In genomic region chr21:41973861-41974751, GRCh38 we compare ENCODE assay signal across 8 cellular contexts. TPM values are rescaled to one million over a fixed set of nuclear protein-coding genes. Genes with fewer than 3 reads are reported as not detected.
DNase-seq lines count a peak whose midpoint lies in the region; ATAC-seq and TF ChIP-seq lines count a peak whose summit lies in the region.

No MANE protein-coding gene starts in this region.

- H3K27ac Mint-ChIP-seq in naive thymus-derived CD4-positive, alpha-beta T cell, result peak overlapping the region; percentile 14 to 83 (median 71)

- H3K4me1 ChIP-seq in naive thymus-derived CD4-positive, alpha-beta T cell (ENCODE audit: control insufficient read depth in 2 of 2, insufficient read depth in 2 of 2, low read length in 2 of 2), result peaks cover 0 to 20% of the 10 kb centered on the region in 2 donors
- H3K4me1 ChIP-seq in GM23248 (ENCODE audit: insufficient read depth), result no peaks in the 10 kb centered on the region

- in situ Hi-C loops in GM23248 (cut with MboI), result no loop called here

- WGBS in GM23248 (ENCODE audit: low coverage in 1 of 2, low lambda C conversion rate in 2 of 2, missing lambda C conversion rate in 2 of 2), 2 experiments, result 89% methylated on average over 14 of the region's 14 CpGs

- no peak overlapping the region for H3K27ac ChIP-seq in naive thymus-derived CD4-positive, alpha-beta T cell (ENCODE audit: low read depth, low read length)
- H3K27ac ChIP-seq in GM23248, result no peak overlapping the region

- H3K4me3 ChIP-seq in GM12865 (ENCODE audit: low read depth, low read length) (no peak overlapping the region; the same call in 1 of the 2 replicates), GM23248 (no peak overlapping the region)
- peak overlapping the region; percentile 28 for H3K4me3 ChIP-seq in naive thymus-derived CD4-positive, alpha-beta T cell (ENCODE audit: low read length)

- intact Hi-C loops in naive thymus-derived CD4-positive, alpha-beta T cell (cut with micrococcal nuclease), result loop anchor here in 1 of 2 donors (1.0 kb wide), 2 partner anchors 88 to 134 kb away; no protein-coding TSS in a partner anchor

- no peaks in the 10 kb centered on the region for H4K20me1 ChIP-seq in GM23248 (ENCODE audit: insufficient read depth)

- no peak overlapping the region for H3K4me2 ChIP-seq in GM23248 (ENCODE audit: unreplicated experiment)

- H3K79me2 ChIP-seq in GM23248 (ENCODE audit: insufficient read depth), result no peaks in the 10 kb centered on the region

- peak overlapping the region; percentile 36 to 75 (median 66) for H3K4me3 Mint-ChIP-seq in naive thymus-derived CD4-positive, alpha-beta T cell

- H2AFZ ChIP-seq in GM23248, result no peak overlapping the region

- peak; percentile 56 for ATAC-seq in naive thymus-derived CD4-positive, alpha-beta T cell
- ATAC-seq in HG02981 (IDR thresholded peaks at IDR 0.05; ENCODE audit: unreplicated experiment), result no peak

- POLR2A ChIA-PET in naive thymus-derived CD4-positive, alpha-beta T cell (lab: Charles Lee), result no interaction called here

- no peak for TF ChIP-seq CTCF in GM12865 (IDR thresholded peaks at IDR 0.05; ENCODE audit: insufficient read depth, low read depth, low read length, missing control alignments)

- H3K9me3 ChIP-seq in naive thymus-derived CD4-positive, alpha-beta T cell (ENCODE audit: control insufficient read depth in 2 of 3, low read length in 3 of 3), result no peaks in the 10 kb centered on the region
- no peaks in the 10 kb centered on the region for H3K9me3 ChIP-seq in GM23248 (ENCODE audit: low read depth)

- peaks cover 0 to 7% (median 2%) of the 10 kb centered on the region in 11 donors for H3K9me3 Mint-ChIP-seq in naive thymus-derived CD4-positive, alpha-beta T cell

- peaks cover 0 to 6% (median 2%) of the 10 kb centered on the region in 5 donors for H3K36me3 Mint-ChIP-seq in naive thymus-derived CD4-positive, alpha-beta T cell

- DNase-seq in GM12865 (ENCODE audit: low read depth), result peak; percentile 77
- peak; percentile 21 to 38 for DNase-seq in NOMO-1 (lab: John Stamatoyannopoulos, UW; ENCODE audit: unreplicated experiment in 2 of 2)
- DNase-seq in central memory CD4-positive, alpha-beta T cell, result peak; percentile 7
- DNase-seq in naive thymus-derived CD4-positive, alpha-beta T cell, result peak in 6 of 9 donors; percentile 11 to 36 (median 26)
- DNase-seq in AML-193 (lab: John Stamatoyannopoulos, UW), result no peak
- no peak for DNase-seq in stimulated activated CD4-positive, alpha-beta T cell treated with anti-CD3 and anti-CD28 coated beads, Interleukin-4, amount 100 ng/mL, for 24 hours
- DNase-seq in GM23248, result no peak

- no peak overlapping the region for H3K9ac ChIP-seq in GM23248

- H3K27me3 ChIP-seq in naive thymus-derived CD4-positive, alpha-beta T cell (ENCODE audit: control insufficient read depth in 2 of 2, insufficient read depth in 2 of 2, low read length in 2 of 2), result peaks cover 0 to under 1% of the 10 kb centered on the region in 2 donors
- no peaks in the 10 kb centered on the region for H3K27me3 ChIP-seq in GM23248 (replicated peaks; ENCODE audit: insufficient read depth)

- H3K27me3 Mint-ChIP-seq in naive thymus-derived CD4-positive, alpha-beta T cell, result peaks cover 0 to 2% (median 0%) of the 10 kb centered on the region in 5 donors

- CTCF ChIA-PET in naive thymus-derived CD4-positive, alpha-beta T cell (lab: Charles Lee), result no interaction called here

- peaks cover 14 to 28% (median 18%) of the 10 kb centered on the region in 7 donors for H3K4me1 Mint-ChIP-seq in naive thymus-derived CD4-positive, alpha-beta T cell

- no peaks in the 10 kb centered on the region for H3K36me3 ChIP-seq in naive thymus-derived CD4-positive, alpha-beta T cell (ENCODE audit: control insufficient read depth in 2 of 3, insufficient read depth in 3 of 3, low read length in 3 of 3)
- H3K36me3 ChIP-seq in GM23248 (ENCODE audit: low read depth), result no peaks in the 10 kb centered on the region

- H3K9me2 ChIP-seq in GM23248 (ENCODE audit: insufficient read depth), result no peaks in the 10 kb centered on the region

- H3F3A ChIP-seq in GM23248 (ENCODE audit: insufficient read depth), result no peaks in the 10 kb centered on the region

RNA-seq across cellular contexts. Expression of gene C2CD2, which starts 20.3 kb away (rescaled TPM):
- total RNA-seq in naive thymus-derived CD4-positive, alpha-beta T cell, result 10 to 100 TPM in 4 of 5 experiments, 1 to 10 TPM in 1; 7.1 to 14.8 (median 14.0) TPM
- polyA plus RNA-seq in naive thymus-derived CD4-positive, alpha-beta T cell, result 1 to 10 TPM; 2.8 to 4.9 TPM
- total RNA-seq in GM23248 (2014; rRNA removed; shearing (Covaris generic)), result 11.5 and 12.2 TPM in 2 replicates
- polyA plus RNA-seq in GM23248 (2016; fragmentation: Nextera tagmentation; extraction: Ambion mirVana), result 5.9 and 7.6 TPM in 2 replicates

RNA-seq across cellular contexts. Expression of gene ZBTB21, which starts 36.1 kb away (rescaled TPM):
- 100 to 1,000 TPM in 2 of 5 experiments, 10 to 100 TPM in 3; 16.8 to 137 (median 25.2) TPM for total RNA-seq in naive thymus-derived CD4-positive, alpha-beta T cell
- 1 to 10 TPM; 4.3 to 9.7 TPM for polyA plus RNA-seq in naive thymus-derived CD4-positive, alpha-beta T cell
- 10.6 and 10.7 TPM in 2 replicates for total RNA-seq in GM23248 (2014; rRNA removed; shearing (Covaris generic))
- 9.1 and 10.7 TPM in 2 replicates for polyA plus RNA-seq in GM23248 (2016; fragmentation: Nextera tagmentation; extraction: Ambion mirVana)

Comparison
In these comparisons a context has a peak if more than half of its experiments do, and no peak if none do; other contexts are left out.
1. DNase-seq: peak in GM12865 (single experiment), NOMO-1 (2 of 2), central memory CD4-positive, alpha-beta T cell (single experiment) and naive thymus-derived CD4-positive, alpha-beta T cell (6 of 9); none in AML-193 (0 of 2), stimulated activated CD4-positive, alpha-beta T cell treated with anti-CD3 and anti-CD28 coated beads, Interleukin-4, amount 100 ng/mL, for 24 hours (single experiment) and GM23248 (single experiment).